In the genomic region with DNA sequence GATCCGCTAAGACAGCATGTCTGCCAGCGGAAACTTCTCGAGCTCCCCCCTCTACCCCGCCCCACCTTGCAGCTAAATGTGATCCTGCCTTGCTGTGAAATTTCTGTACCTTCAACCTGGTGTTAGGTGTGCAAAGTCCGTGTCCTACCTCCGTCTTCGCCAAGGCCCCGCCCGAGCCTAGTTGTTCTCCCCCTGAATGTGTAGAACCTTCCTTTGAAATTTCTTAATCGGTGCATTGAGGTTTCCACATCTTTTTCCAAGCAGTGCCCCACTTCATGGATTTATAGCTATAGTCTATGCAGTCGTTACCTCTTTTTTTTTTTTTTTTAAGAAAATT, we compare ENCODE assay signal across 13 cellular contexts. TPM values are rescaled to one million over a fixed set of nuclear protein-coding genes. Genes with fewer than 3 reads are reported as not detected.
DNase-seq lines count a peak whose midpoint lies in the region; ATAC-seq and TF ChIP-seq lines count a peak whose summit lies in the region.
"Had no signal": no experiment of that assay in that cellular context is flagged by ENCODE, and none has a peak within 500 bp of the region (broad histone marks: within the 10 kb centered on the region; RNA-seq: fewer than 3 reads in every experiment).

No MANE protein-coding gene starts in this region.

- peaks cover 0 to 10% (median 0%) of the 10 kb centered on the region in 5 experiments for H3K9me3 Mint-ChIP-seq in brain
- H3K9me3 Mint-ChIP-seq in nephron progenitor cell, result no peaks in the 10 kb centered on the region

- H3K4me1 Mint-ChIP-seq in brain (peaks cover 18% of the 10 kb centered on the region), nephron progenitor cell (peaks cover 77% of the 10 kb centered on the region)

- CTCF ChIA-PET in BJ (lab: Yijun Ruan, JAX), result interaction anchor here (1.2 to 2.3 kb wide), 3 partner anchors 9 to 24 kb away, joined by 3 to 14 read pairs (median 4); a partner anchor contains a TSS

- no peak for DNase-seq in BJ (ENCODE audit: low read depth)
- no peak for DNase-seq in nephron progenitor cell
- no peak for DNase-seq in GM19240 (ENCODE audit: insufficient read length, low spot score)
- no peak for DNase-seq in NCI-H1694 (lab: John Stamatoyannopoulos, UW)
- DNase-seq: activated CD4-positive, CD25-positive, alpha-beta regulatory T cell; effector CD8-positive, alpha-beta T cell; foreskin melanocyte; SK-N-SH; stimulated activated CD4-positive, alpha-beta T cell treated with anti-CD3 and anti-CD28 coated beads, Interleukin-1b, Interleukin-23, amount 100 ng/mL, for 48 hours had no signal

- no peak overlapping the region for H3K27ac ChIP-seq in DOHH2 (ENCODE audit: low read depth, low read length)
- H3K27ac ChIP-seq: prostate gland had no signal

- peak overlapping the region; percentile 71 for H3K4me2 ChIP-seq in DOHH2 (ENCODE audit: low read length)

- H3K27me3 Mint-ChIP-seq in brain, result peaks cover 99% of the 10 kb centered on the region
- H3K27me3 Mint-ChIP-seq in nephron progenitor cell (ENCODE audit: low read depth, poor library complexity), result peaks cover 99% of the 10 kb centered on the region

- no peaks in the 10 kb centered on the region for H3K9me3 ChIP-seq in DOHH2 (ENCODE audit: control insufficient read depth, insufficient read depth, low read length)
- H3K9me3 ChIP-seq: prostate gland, SK-N-SH had no signal

- no peak for ATAC-seq in GM19467 (IDR thresholded peaks at IDR 0.05; ENCODE audit: unreplicated experiment)

- H3K9me2 ChIP-seq in DOHH2 (replicated peaks; ENCODE audit: control insufficient read depth, low read length), result no peaks in the 10 kb centered on the region
- H3K9me2 ChIP-seq: SK-N-SH had no signal

- H3K36me3 Mint-ChIP-seq in brain, result no peaks in the 10 kb centered on the region
- H3K36me3 Mint-ChIP-seq in nephron progenitor cell (ENCODE audit: low read depth), result no peaks in the 10 kb centered on the region

- H3K4me3 ChIP-seq in BJ (ENCODE audit: low read depth, low read length), result peak overlapping the region; percentile 64; the same call in 1 of the 2 replicates
- H3K4me3 ChIP-seq in DOHH2 (ENCODE audit: low read length), result peak overlapping the region; percentile 69
- H3K4me3 ChIP-seq: prostate gland had no signal

- H3K79me2 ChIP-seq in DOHH2 (ENCODE audit: control insufficient read depth, low read length), result no peaks in the 10 kb centered on the region

- no peaks in the 10 kb centered on the region; the same call in 1 of the 2 replicates for H4K20me1 ChIP-seq in DOHH2 (ENCODE audit: control insufficient read depth, insufficient read depth, low read depth, low read length)

- POLR2A ChIA-PET in BJ (lab: Charles Lee), result no interaction called here

- H3K27ac Mint-ChIP-seq in brain (peak overlapping the region in 2 of 5 experiments; percentile 77 to 81), nephron progenitor cell (peak overlapping the region; percentile 72)

- TF ChIP-seq CTCF in BJ (IDR thresholded peaks at IDR 0.05; ENCODE audit: insufficient read depth, low read depth, low read length), result no peak
- no peak for TF ChIP-seq CTCF in DOHH2 (IDR thresholded peaks at IDR 0.05; ENCODE audit: low read depth, low read length, poor library complexity, severe bottlenecking)
- no peak for TF ChIP-seq CTCF in brain (conservative IDR thresholded peaks at IDR 0.05)
- no peak for TF ChIP-seq CTCF in nephron progenitor cell (IDR thresholded peaks at IDR 0.05)

- H3K4me1 ChIP-seq in DOHH2 (ENCODE audit: control insufficient read depth, low read length), result peaks cover 38% of the 10 kb centered on the region
- H3K4me1 ChIP-seq: prostate gland had no signal

- H3F3A ChIP-seq in DOHH2 (ENCODE audit: control insufficient read depth, insufficient read depth), result no peaks in the 10 kb centered on the region

- H3K36me3 ChIP-seq in BJ (ENCODE audit: control insufficient read depth, insufficient read depth, low read length), result no peaks in the 10 kb centered on the region
- H3K36me3 ChIP-seq in DOHH2 (ENCODE audit: control insufficient read depth, low read length), result no peaks in the 10 kb centered on the region
- H3K36me3 ChIP-seq: prostate gland had no signal

- H3K4me3 Mint-ChIP-seq in brain (peak overlapping the region in 3 of 5 experiments; percentile 67 to 86 (median 81)), nephron progenitor cell (peak overlapping the region; percentile 89)

- H3K27me3 ChIP-seq in BJ (ENCODE audit: control insufficient read depth, insufficient read depth, low read length) (no peaks in the 10 kb centered on the region; the same call in none of the 2 replicates), DOHH2 (ENCODE audit: control insufficient read depth, low read length) (peaks cover 58% of the 10 kb centered on the region)

RNA-seq across cellular contexts. Expression of a gene that starts 1.0 kb away (rescaled TPM):
- 11.4 and 18.9 TPM in 2 replicates for polyA plus RNA-seq in BJ (2011; rRNA removed)
- polyA minus RNA-seq in BJ (2011; rRNA and poly(A)+ RNA removed), result 1.2 and 1.5 TPM in 2 replicates
- polyA plus RNA-seq in brain (ENCODE audit: insufficient read depth, low read depth, low replicate concordance), result not detected
- polyA plus RNA-seq: SK-N-SH had no signal

RNA-seq across cellular contexts. Expression of a gene that starts 2.9 kb away (rescaled TPM):
- 3.2 and 4.9 TPM in 2 replicates for polyA plus RNA-seq in BJ (2011; rRNA removed)
- polyA minus RNA-seq in BJ (2011; rRNA and poly(A)+ RNA removed), result 2.7 and 2.9 TPM in 2 replicates
- not detected for polyA plus RNA-seq in brain (ENCODE audit: insufficient read depth, low read depth, low replicate concordance)
- polyA plus RNA-seq: SK-N-SH had no signal

RNA-seq across cellular contexts. Expression of a gene that starts 9.2 kb away (rescaled TPM):
- polyA plus RNA-seq in BJ (2011; rRNA removed) (13.9 and 14.9 TPM in 2 replicates), brain (ENCODE audit: insufficient read depth, low read depth, low replicate concordance) (not detected)
- polyA minus RNA-seq in BJ (2011; rRNA and poly(A)+ RNA removed), result 5.2 and 10.6 TPM in 2 replicates

RNA-seq across cellular contexts. Expression of a gene that starts 21.1 kb away (rescaled TPM):
- 0.05 and 0.06 TPM in 2 replicates for polyA plus RNA-seq in BJ (2011; rRNA removed)
- polyA minus RNA-seq in BJ (2011; rRNA and poly(A)+ RNA removed), result 0.09 and 0.10 TPM in 2 replicates
- polyA plus RNA-seq in brain (ENCODE audit: insufficient read depth, low read depth, low replicate concordance), result not detected
- polyA plus RNA-seq: SK-N-SH had no signal

RNA-seq across cellular contexts. Expression of a gene that starts 24.2 kb away (rescaled TPM):
- 1.2 and 1.8 TPM in 2 replicates for polyA plus RNA-seq in BJ (2011; rRNA removed)
- 0.19 and 0.41 TPM in 2 replicates for polyA minus RNA-seq in BJ (2011; rRNA and poly(A)+ RNA removed)
- not detected for polyA plus RNA-seq in brain (ENCODE audit: insufficient read depth, low read depth, low replicate concordance)

Comparison
In these comparisons a context has a peak if more than half of its experiments do, and no peak if none do; other contexts are left out.
1. RNA of a gene that starts 1.0 kb away (polyA plus RNA-seq): 11.4 to 18.9 TPM in BJ; not detected in brain (single experiment); every median in the first group is over 10 times any median in the second.
2. RNA of a gene that starts 9.2 kb away (polyA plus RNA-seq): 13.9 to 14.9 TPM in BJ; not detected in brain (single experiment); every median in the first group is over 10 times any median in the second.